ENCODE assay signal across 18 cellular contexts in the genomic region with DNA sequence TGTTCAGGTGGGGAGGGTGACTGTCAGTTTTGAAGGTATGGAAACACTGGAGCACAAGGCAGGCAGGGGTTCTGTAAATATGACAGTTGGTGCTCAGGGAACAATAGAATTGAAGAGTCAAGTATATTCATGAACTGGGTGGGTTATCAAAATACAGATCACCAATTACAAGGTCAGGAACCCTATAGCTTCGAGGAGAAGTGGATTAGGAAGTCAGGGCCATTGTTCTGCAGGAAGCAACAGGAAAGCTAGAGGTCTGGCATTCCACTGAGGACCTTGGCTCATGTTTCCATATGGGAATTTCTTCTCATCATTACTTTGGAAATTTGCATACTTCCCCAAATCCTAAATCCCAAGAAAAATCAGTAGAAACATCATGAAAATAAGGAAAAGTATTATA.
"Had no signal": no experiment of that assay in that cellular context is flagged by ENCODE, and none has a peak within 500 bp of the region (broad histone marks: within the 10 kb centered on the region; RNA-seq: fewer than 3 reads in every experiment).

No MANE protein-coding gene starts in this region.

- DNase-seq: central memory CD4-positive, alpha-beta T cell; cortex of kidney; effector memory CD8-positive, alpha-beta T cell; foreskin keratinocyte; hippocampal formation; left ventricle myocardium superior; mammary epithelial cell; nucleus accumbens; ovary; right cardiac atrium; small intestine; stimulated activated CD4-positive, alpha-beta T cell treated with anti-CD3 and anti-CD28 coated beads, Interleukin-2, amount 100 ng/mL, for 48 hours; stimulated activated naive CD4-positive, alpha-beta T cell treated with Interleukin-2 at 50 U/mL for 16 hours; trophoblast cell had no signal

- FAIRE-seq: islet of Langerhans, small intestine, urothelium cell line had no signal

- ATAC-seq: effector memory CD8-positive, alpha-beta T cell; foreskin keratinocyte; left ventricle myocardium superior; natural killer cell treated with Interleukin-12 subunit alpha and Interleukin-12 subunit beta and Interleukin-15 and Interleukin-18, amount 100 ng/mL, for 72 hours had no signal

- H3K4me1 ChIP-seq: foreskin keratinocyte, neural progenitor cell had no signal

- H3K27ac ChIP-seq: foreskin keratinocyte, neural progenitor cell, ovary had no signal

- H3K4me3 ChIP-seq: neural progenitor cell, ovary had no signal

- H2AFZ ChIP-seq: neural progenitor cell had no signal

- H3K36me3 ChIP-seq: neural progenitor cell, ovary had no signal

- H3K4me2 ChIP-seq: neural progenitor cell had no signal

- H3K27me3 ChIP-seq: foreskin keratinocyte, neural progenitor cell, ovary had no signal

- H3K9ac ChIP-seq: neural progenitor cell had no signal

- H3K9me3 ChIP-seq: ovary had no signal
